Comparison of ENCODE assay signal across 2 cellular contexts in the genomic region with DNA sequence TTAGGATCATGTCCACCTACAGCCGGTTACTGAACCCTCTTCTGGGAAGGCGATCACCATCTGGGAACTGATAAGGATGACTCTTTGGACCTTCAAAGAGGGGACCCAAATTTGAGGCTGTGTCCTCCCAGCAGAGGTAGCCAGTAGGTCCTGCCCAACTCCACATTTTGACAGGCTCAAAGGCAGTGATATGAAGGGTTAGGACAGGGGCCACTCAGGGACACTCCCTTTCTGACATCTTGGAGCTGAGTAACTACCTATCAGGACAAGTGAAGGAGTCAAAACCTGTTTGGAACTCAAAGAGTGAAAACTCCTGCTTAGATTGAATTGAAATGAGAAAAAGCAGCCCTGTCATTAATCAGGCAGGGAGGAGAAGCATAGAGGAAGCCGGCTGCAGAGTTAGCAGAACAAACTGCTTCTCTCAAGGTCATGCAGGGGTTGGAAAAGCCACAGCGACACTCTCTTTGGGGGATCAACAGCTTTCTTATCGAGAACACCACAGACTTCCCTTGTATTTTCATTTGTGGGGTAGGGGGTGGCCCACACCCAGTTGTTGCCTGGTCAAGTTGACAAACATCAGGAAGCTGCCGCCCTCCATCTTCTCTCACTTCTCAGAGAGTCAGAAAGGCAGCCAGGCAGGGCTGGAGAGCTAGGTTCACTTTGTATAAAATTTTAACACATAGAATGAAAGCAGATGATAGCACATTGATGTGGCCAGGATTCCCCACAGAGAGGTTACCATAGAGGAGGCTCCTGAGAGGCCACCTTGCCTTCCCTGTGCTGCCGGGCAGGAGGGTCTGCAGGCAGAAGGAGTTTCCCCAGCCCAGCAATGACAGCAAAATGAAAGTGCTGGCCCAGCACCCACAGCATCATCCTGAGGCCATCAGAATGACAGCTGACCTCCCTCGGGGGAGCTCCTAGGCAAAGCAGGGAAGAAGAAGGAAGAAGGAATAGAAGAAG.
TF ChIP-seq lines count a peak whose summit lies in the region.

No MANE protein-coding gene starts in this region.

TF ChIP-seq in HCT116, 20 proteins besides CTCF, POLR2A, EP300 and RAD21:
- no peak for TF ChIP-seq MAX (IDR thresholded peaks at IDR 0.05)
- TF ChIP-seq CEBPB (IDR thresholded peaks at IDR 0.05; ENCODE audit: low read depth) = no peak
- TF ChIP-seq CBX3 (IDR thresholded peaks at IDR 0.05; ENCODE audit: low read depth) = no peak
- no peak for TF ChIP-seq EZH2 (IDR thresholded peaks at IDR 0.05)

TF ChIP-seq in WTC11, 78 proteins besides CTCF, POLR2A, EP300 and RAD21:
- TF ChIP-seq, protein P1, sequence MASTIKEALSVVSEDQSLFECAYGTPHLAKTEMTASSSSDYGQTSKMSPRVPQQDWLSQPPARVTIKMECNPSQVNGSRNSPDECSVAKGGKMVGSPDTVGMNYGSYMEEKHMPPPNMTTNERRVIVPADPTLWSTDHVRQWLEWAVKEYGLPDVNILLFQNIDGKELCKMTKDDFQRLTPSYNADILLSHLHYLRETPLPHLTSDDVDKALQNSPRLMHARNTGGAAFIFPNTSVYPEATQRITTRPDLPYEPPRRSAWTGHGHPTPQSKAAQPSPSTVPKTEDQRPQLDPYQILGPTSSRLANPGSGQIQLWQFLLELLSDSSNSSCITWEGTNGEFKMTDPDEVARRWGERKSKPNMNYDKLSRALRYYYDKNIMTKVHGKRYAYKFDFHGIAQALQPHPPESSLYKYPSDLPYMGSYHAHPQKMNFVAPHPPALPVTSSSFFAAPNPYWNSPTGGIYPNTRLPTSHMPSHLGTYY (CRISPR knock-in tag; IDR thresholded peaks at IDR 0.05) = no peak
- TF ChIP-seq AR (CRISPR knock-in tag; IDR thresholded peaks at IDR 0.05) (no peak), RORB (CRISPR knock-in tag; IDR thresholded peaks at IDR 0.05) (no peak), ZNF671 (CRISPR knock-in tag; IDR thresholded peaks at IDR 0.05) (no peak), SMAD3 (CRISPR knock-in tag; IDR thresholded peaks at IDR 0.05; ENCODE audit: borderline replicate concordance) (no peak), ZNF232 (CRISPR knock-in tag; IDR thresholded peaks at IDR 0.05) (no peak), ZMAT4 (CRISPR knock-in tag; IDR thresholded peaks at IDR 0.05) (no peak), IRF2 (CRISPR knock-in tag; IDR thresholded peaks at IDR 0.05; ENCODE audit: borderline replicate concordance, low read depth) (no peak), ZNF416 (CRISPR knock-in tag; IDR thresholded peaks at IDR 0.05) (no peak), MYBL2 (CRISPR knock-in tag; IDR thresholded peaks at IDR 0.05) (no peak), MAX (CRISPR knock-in tag; IDR thresholded peaks at IDR 0.05) (no peak), ARID4B (CRISPR knock-in tag; IDR thresholded peaks at IDR 0.05; ENCODE audit: borderline replicate concordance) (no peak), IRF1 (CRISPR knock-in tag; IDR thresholded peaks at IDR 0.05) (no peak), MXD4 (CRISPR knock-in tag; IDR thresholded peaks at IDR 0.05; ENCODE audit: borderline replicate concordance) (no peak), PREB (CRISPR knock-in tag; IDR thresholded peaks at IDR 0.05; ENCODE audit: borderline replicate concordance) (no peak), FOXP1 (CRISPR knock-in tag; IDR thresholded peaks at IDR 0.05; ENCODE audit: borderline replicate concordance) (no peak), ZNF512 (CRISPR knock-in tag; IDR thresholded peaks at IDR 0.05; ENCODE audit: borderline replicate concordance) (no peak)
- TF ChIP-seq, protein P2, sequence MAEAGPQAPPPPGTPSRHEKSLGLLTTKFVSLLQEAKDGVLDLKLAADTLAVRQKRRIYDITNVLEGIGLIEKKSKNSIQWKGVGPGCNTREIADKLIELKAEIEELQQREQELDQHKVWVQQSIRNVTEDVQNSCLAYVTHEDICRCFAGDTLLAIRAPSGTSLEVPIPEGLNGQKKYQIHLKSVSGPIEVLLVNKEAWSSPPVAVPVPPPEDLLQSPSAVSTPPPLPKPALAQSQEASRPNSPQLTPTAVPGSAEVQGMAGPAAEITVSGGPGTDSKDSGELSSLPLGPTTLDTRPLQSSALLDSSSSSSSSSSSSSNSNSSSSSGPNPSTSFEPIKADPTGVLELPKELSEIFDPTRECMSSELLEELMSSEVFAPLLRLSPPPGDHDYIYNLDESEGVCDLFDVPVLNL (CRISPR knock-in tag; IDR thresholded peaks at IDR 0.05; ENCODE audit: borderline replicate concordance, low read depth) = no peak
- TF ChIP-seq, protein P3, sequence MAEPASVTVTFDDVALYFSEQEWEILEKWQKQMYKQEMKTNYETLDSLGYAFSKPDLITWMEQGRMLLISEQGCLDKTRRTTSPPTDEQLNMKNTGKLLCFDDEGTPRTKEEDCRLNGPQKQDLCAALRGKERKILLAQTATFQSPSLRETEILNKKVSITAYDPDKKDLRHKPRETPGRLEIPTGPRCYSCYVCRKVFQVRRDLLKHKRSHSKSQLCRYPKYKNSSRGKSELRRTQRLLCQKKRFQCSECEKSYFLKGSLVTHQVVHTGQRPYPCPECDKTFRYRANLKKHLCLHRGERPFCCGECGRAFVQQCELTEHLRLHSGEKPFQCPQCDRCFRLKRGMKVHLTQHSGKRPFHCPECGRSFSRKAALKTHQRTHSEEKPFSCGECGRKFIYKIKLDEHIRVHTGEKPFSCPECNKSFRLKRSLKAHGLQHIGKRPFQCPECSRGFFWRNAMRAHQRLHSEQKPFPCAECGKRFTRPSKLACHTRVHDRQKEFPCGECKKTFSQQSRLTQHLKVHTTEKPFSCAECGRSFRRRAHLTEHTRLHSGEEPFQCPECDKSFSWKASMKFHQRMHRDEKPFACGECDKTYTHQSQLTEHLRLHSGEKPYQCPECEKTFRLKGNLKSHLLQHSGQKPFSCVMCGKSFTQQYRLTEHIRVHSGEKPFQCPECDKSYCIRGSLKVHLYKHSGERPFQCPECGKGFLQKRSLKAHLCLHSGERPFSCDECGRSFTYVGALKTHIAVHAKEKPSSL (CRISPR knock-in tag; conservative IDR thresholded peaks at IDR 0.05) = no peak
